ENCODE assay signal across 8 cellular contexts in the genomic region with DNA sequence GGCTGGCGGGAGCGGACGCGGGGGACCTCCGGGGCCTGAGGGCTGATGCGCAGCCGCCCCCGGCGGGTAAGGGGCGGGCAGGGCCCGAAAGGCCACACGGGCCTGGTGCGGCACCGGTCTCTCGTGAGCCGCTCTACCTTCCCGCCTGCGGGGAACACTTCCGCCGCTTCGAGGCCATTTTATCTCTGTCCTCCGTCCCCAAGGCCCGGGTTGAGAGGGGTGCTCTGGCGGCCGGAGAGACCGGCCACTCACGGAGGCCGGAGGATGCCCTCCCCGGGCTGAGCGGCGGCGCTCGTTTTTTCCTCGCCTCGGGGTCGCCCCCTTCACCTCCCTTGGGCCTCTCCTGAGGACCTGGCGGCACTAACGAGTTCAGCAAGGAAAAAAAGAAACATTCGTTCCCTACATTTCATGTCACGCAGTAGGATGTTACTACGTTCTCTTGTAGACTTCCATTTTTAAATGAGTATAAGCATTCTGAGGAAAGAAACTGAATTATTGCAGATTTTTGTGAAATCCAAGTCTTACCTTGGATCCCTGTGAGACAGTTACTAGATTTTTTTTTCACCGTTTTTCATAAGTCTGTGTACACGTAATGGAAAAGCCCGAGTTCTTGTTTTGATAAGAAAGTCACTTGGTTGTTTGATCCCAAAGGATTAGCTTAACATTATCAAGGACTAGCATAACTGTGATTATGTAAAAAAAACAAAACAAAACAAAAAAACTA. TPM values are rescaled to one million over a fixed set of nuclear protein-coding genes. Genes with fewer than 3 reads are reported as not detected.
DNase-seq lines count a peak whose midpoint lies in the region; ATAC-seq and TF ChIP-seq lines count a peak whose summit lies in the region.

No MANE protein-coding gene starts in this region.

- in situ Hi-C loops in KBM-7 (cut with MboI; ENCODE audit: low pct_unique_long_range_greater_than_20kb, low sequenced_read_pairs) = no loop called here

- peak; percentile 24 for ATAC-seq in GM21786 (IDR thresholded peaks at IDR 0.05; ENCODE audit: unreplicated experiment)

- no peaks in the 10 kb centered on the region for H3K27me3 ChIP-seq in ovary

- H3K27me3 Mint-ChIP-seq in activated CD4-positive, alpha-beta memory T cell treated with anti-CD3 and anti-CD28 coated beads, Interleukin-2, amount 10 ng/mL, durations not matched to agents 7 days and 5 days = no peaks in the 10 kb centered on the region

- H3K36me3 ChIP-seq in ovary = no peaks in the 10 kb centered on the region

- H3K4me3 ChIP-seq in ovary = peak overlapping the region; percentile 72

- CTCF ChIA-PET in activated CD4-positive, alpha-beta memory T cell treated with anti-CD3 and anti-CD28 coated beads, Interleukin-2, amount 10 ng/mL, durations not matched to agents 7 days and 5 days (lab: Charles Lee) = interaction anchor here (0.6 to 3.8 kb wide), 4 partner anchors 33 to 251 kb away, joined by 3 to 22 read pairs (median 8); a partner anchor contains a TSS

- peak overlapping the region; percentile 88 for H3K27ac Mint-ChIP-seq in activated CD4-positive, alpha-beta memory T cell treated with anti-CD3 and anti-CD28 coated beads, Interleukin-2, amount 10 ng/mL, durations not matched to agents 7 days and 5 days

- POLR2A ChIA-PET in activated CD4-positive, alpha-beta memory T cell treated with anti-CD3 and anti-CD28 coated beads, Interleukin-2, amount 10 ng/mL, durations not matched to agents 7 days and 5 days (lab: Charles Lee) = interaction anchor here (0.7 to 11.5 kb wide), 18 partner anchors 9 to 858 kb away, joined by 3 to 195 read pairs (median 4); a partner anchor contains a TSS

- intact Hi-C loops in ovary (cut with DNase I) = loop anchor here in 2 of 4 donors (2.0 kb wide), 1 partner anchor 35 kb away; a partner anchor contains a TSS

- peaks cover 5% of the 10 kb centered on the region for H3K9me3 Mint-ChIP-seq in activated CD4-positive, alpha-beta memory T cell treated with anti-CD3 and anti-CD28 coated beads, Interleukin-2, amount 10 ng/mL, durations not matched to agents 7 days and 5 days

- peak overlapping the region; percentile 86 for H3K4me3 Mint-ChIP-seq in activated CD4-positive, alpha-beta memory T cell treated with anti-CD3 and anti-CD28 coated beads, Interleukin-2, amount 10 ng/mL, durations not matched to agents 7 days and 5 days

- H3K9me3 ChIP-seq in ovary = no peaks in the 10 kb centered on the region

- WGBS in ovary, 3 donors = 0 to 1% (median 1%) methylated on average over 29 to 44 of the region's 44 CpGs

- peak in 1 of 3 donors; percentile 5 for TF ChIP-seq CTCF in ovary (IDR thresholded peaks at IDR 0.05)

- H3K4me1 Mint-ChIP-seq in activated CD4-positive, alpha-beta memory T cell treated with anti-CD3 and anti-CD28 coated beads, Interleukin-2, amount 10 ng/mL, durations not matched to agents 7 days and 5 days = peaks cover 63% of the 10 kb centered on the region

- TF ChIP-seq EP300 in ovary (IDR thresholded peaks at IDR 0.05) = no peak

- peaks cover 10% of the 10 kb centered on the region for H3K4me1 ChIP-seq in ovary (ENCODE audit: insufficient read depth)

- no peak for TF ChIP-seq POLR2A in ovary (IDR thresholded peaks at IDR 0.05)

- peak overlapping the region; percentile 94 to 100 for H3K27ac ChIP-seq in ovary

- peak; percentile 41 for DNase-seq in activated CD4-positive, alpha-beta T cell treated with anti-CD3 and anti-CD28 coated beads, Interleukin-2, amount 50 U/mL, for 1 hour
- DNase-seq in activated CD4-positive, alpha-beta T cell treated with anti-CD3 and anti-CD28 coated beads for 1 hour = no peak
- DNase-seq in KBM-7 = peak; percentile 57
- peak; percentile 67 for DNase-seq in activated CD4-positive, alpha-beta memory T cell treated with anti-CD3 and anti-CD28 coated beads, Interleukin-2, amount 10 ng/mL, durations not matched to agents 7 days and 5 days
- peak; percentile 33 for DNase-seq in foreskin melanocyte
- no peak for DNase-seq in ovary
- DNase-seq in GF-D8 (lab: John Stamatoyannopoulos, UW) = no peak

- peaks cover 52% of the 10 kb centered on the region for H3K36me3 Mint-ChIP-seq in activated CD4-positive, alpha-beta memory T cell treated with anti-CD3 and anti-CD28 coated beads, Interleukin-2, amount 10 ng/mL, durations not matched to agents 7 days and 5 days (ENCODE audit: low read depth)

RNA-seq across cellular contexts. Expression of a gene that starts 0.6 kb away (rescaled TPM):
- 100 to 1,000 TPM; 124 TPM for total RNA-seq in activated CD4-positive, alpha-beta memory T cell treated with anti-CD3 and anti-CD28 coated beads, Interleukin-2, amount 10 ng/mL, durations not matched to agents 7 days and 5 days
- total RNA-seq in ovary = 100 to 1,000 TPM in 3 of 7 donors, 10 to 100 TPM in 4; 89.1 to 117 (median 95.4) TPM
- polyA plus RNA-seq in ovary = 10 to 100 TPM; 65.3 to 95.7 TPM

RNA-seq across cellular contexts. Expression of a gene that starts 34.0 kb away (rescaled TPM):
- 100 to 1,000 TPM in 1 of 2 experiments, 10 to 100 TPM in 1; 98.0 to 109 TPM for total RNA-seq in activated CD4-positive, alpha-beta memory T cell treated with anti-CD3 and anti-CD28 coated beads, Interleukin-2, amount 10 ng/mL, durations not matched to agents 7 days and 5 days
- total RNA-seq in ovary = 100 to 1,000 TPM in 1 of 7 donors, 10 to 100 TPM in 4, 1 to 10 TPM in 2; 7.2 to 113 (median 20.3) TPM
- 10 to 100 TPM; 15.3 to 56.6 TPM for polyA plus RNA-seq in ovary

RNA-seq across cellular contexts. Expression of a gene that starts 34.8 kb away (rescaled TPM):
- 10 to 100 TPM; 76.5 to 84.8 TPM for total RNA-seq in activated CD4-positive, alpha-beta memory T cell treated with anti-CD3 and anti-CD28 coated beads, Interleukin-2, amount 10 ng/mL, durations not matched to agents 7 days and 5 days
- total RNA-seq in ovary = 100 to 1,000 TPM; 164 to 580 (median 215) TPM
- 100 to 1,000 TPM; 130 to 160 TPM for polyA plus RNA-seq in ovary

Comparison
In these comparisons a context has a peak if more than half of its experiments do, and no peak if none do; other contexts are left out.
1. DNase-seq: peak in activated CD4-positive, alpha-beta T cell treated with anti-CD3 and anti-CD28 coated beads, Interleukin-2, amount 50 U/mL, for 1 hour (single experiment), KBM-7 (single experiment), activated CD4-positive, alpha-beta memory T cell treated with anti-CD3 and anti-CD28 coated beads, Interleukin-2, amount 10 ng/mL, durations not matched to agents 7 days and 5 days (single experiment) and foreskin melanocyte (single experiment); none in activated CD4-positive, alpha-beta T cell treated with anti-CD3 and anti-CD28 coated beads for 1 hour (single experiment), ovary (0 of 5) and GF-D8 (single experiment).